In the genomic region with DNA sequence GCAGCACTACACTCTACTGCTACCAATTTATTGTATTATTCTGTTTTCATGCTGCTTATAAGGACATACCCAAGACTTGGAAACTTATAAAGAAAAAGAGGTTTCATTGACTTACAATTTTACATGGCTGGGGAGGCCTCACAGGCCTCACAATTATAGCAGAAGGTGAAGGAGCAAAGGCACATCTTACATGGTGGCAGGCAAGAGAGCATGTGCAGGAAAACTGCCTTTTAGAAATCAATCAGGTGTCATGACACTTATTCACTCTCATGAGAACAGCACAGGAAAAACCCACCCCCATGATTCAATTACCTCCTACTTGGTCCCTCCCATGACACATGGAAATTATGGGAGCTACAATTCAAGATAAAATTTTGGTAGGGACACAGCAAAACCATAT, we compare ENCODE assay signal across 38 cellular contexts. TPM values are rescaled to one million over a fixed set of nuclear protein-coding genes. Genes with fewer than 3 reads are reported as not detected.
"Had no signal": no experiment of that assay in that cellular context is flagged by ENCODE, and none has a peak within 500 bp of the region (broad histone marks: within the 10 kb centered on the region; RNA-seq: fewer than 3 reads in every experiment).

No MANE protein-coding gene starts in this region.

- H3K4me1 ChIP-seq: adrenal gland, ascending aorta, body of pancreas, breast epithelium had no signal

- H3K4me3 ChIP-seq: adrenal gland, ascending aorta, body of pancreas, breast epithelium, cardiac muscle cell had no signal

- ATAC-seq: activated naive CD4-positive, alpha-beta T cell treated with anti-CD3 and anti-CD28 coated beads, Interleukin-2, amount 50 U/mL, for 72 hours; activated naive CD8-positive, alpha-beta T cell treated with anti-CD3 and anti-CD28 coated beads, Interleukin-2, amount 50 U/mL, for 24 hours; activated T-cell treated with anti-CD3 and anti-CD28 coated beads, Interleukin-2, amount 50 U/mL, for 4 hours; activated T-cell treated with anti-CD3 and anti-CD28 coated beads, Interleukin-2, amount 50 U/mL, for 72 hours; activated T-helper 17 cell treated with anti-CD3 and anti-CD28 coated beads, Interleukin-2, amount 50 U/mL, for 72 hours; body of pancreas had no signal

- H3K9me3 ChIP-seq: ascending aorta, body of pancreas, breast epithelium had no signal

- FAIRE-seq: astrocyte, bronchial epithelial cell had no signal

- DNase-seq: activated effector memory CD4-positive, alpha-beta T cell treated with anti-CD3 and anti-CD28 coated beads, Interleukin-2, amount 50 U/mL, for 16 hours; activated effector memory CD4-positive, alpha-beta T cell treated with Interleukin-2 at 50 U/mL for 16 hours; activated gamma-delta T cell; activated gamma-delta T cell treated with Interleukin-2 at 50 U/mL for 16 hours; activated naive CD4-positive, alpha-beta T cell; activated naive CD4-positive, alpha-beta T cell treated with anti-CD3 and anti-CD28 coated beads for 36 hours; activated naive CD4-positive, alpha-beta T cell treated with anti-CD3 and anti-CD28 coated beads, Interleukin-2, amount 10 ng/mL, durations not matched to agents 7 days and 5 days; activated naive CD4-positive, alpha-beta T cell treated with anti-CD3 and anti-CD28 coated beads, Interleukin-2, amount 50 U/mL, for 16 hours; activated naive CD4-positive, alpha-beta T cell treated with Interleukin-2 at 50 U/mL for 16 hours; activated naive CD8-positive, alpha-beta T cell treated with anti-CD3 and anti-CD28 coated beads for 36 hours; activated naive CD8-positive, alpha-beta T cell treated with anti-CD3 and anti-CD28 coated beads, Interleukin-2, amount 10 ng/mL, durations not matched to agents 7 days and 5 days; activated naive CD8-positive, alpha-beta T cell treated with anti-CD3 and anti-CD28 coated beads, Interleukin-2, amount 50 U/mL, for 24 hours; activated T-cell treated with anti-CD3 and anti-CD28 coated beads, Interleukin-2, amount 50 U/mL, for 1 hour; activated T-cell treated with anti-CD3 and anti-CD28 coated beads, Interleukin-2, amount 50 U/mL, for 24 hours; activated T-cell treated with anti-CD3 and anti-CD28 coated beads, Interleukin-2, amount 50 U/mL, for 4 hours; activated T-cell treated with anti-CD3 and anti-CD28 coated beads, Interleukin-2, amount 50 U/mL, for 48 hours; activated T-cell treated with anti-CD3 and anti-CD28 coated beads, Interleukin-2, amount 50 U/mL, for 72 hours; adrenal gland; amniotic stem cell; amygdala; anterior cingulate cortex; aorta; body of pancreas; brain microvascular endothelial cell; caudate nucleus; central memory CD4-positive, alpha-beta T cell; cerebellar nuclear complex had no signal

- H3K36me3 ChIP-seq: adrenal gland, ascending aorta, brain microvascular endothelial cell, breast epithelium, cardiac muscle cell had no signal

- H3K27me3 ChIP-seq: adrenal gland, ascending aorta, body of pancreas, brain microvascular endothelial cell, breast epithelium, cardiac muscle cell had no signal

- H3K27ac ChIP-seq: adrenal gland, ascending aorta, body of pancreas, brain microvascular endothelial cell, breast epithelium, cardiac muscle cell had no signal

RNA-seq across cellular contexts. Expression of gene GLYAT, which starts 49.6 kb away (rescaled TPM):
- total RNA-seq: activated naive CD4-positive, alpha-beta T cell treated with anti-CD3 and anti-CD28 coated beads for 36 hours; activated naive CD4-positive, alpha-beta T cell treated with anti-CD3 and anti-CD28 coated beads, Interleukin-2, amount 50 U/mL, for 72 hours; activated naive CD8-positive, alpha-beta T cell treated with anti-CD3 and anti-CD28 coated beads for 36 hours; activated naive CD8-positive, alpha-beta T cell treated with anti-CD3 and anti-CD28 coated beads, Interleukin-2, amount 10 ng/mL, durations not matched to agents 7 days and 5 days; activated T-cell treated with anti-CD3 and anti-CD28 coated beads, Interleukin-2, amount 50 U/mL, for 4 hours; activated T-cell treated with anti-CD3 and anti-CD28 coated beads, Interleukin-2, amount 50 U/mL, for 72 hours; activated T-helper 1 cell treated with anti-CD3 and anti-CD28 coated beads, Interleukin-12 subunit alpha, Interleukin-12 subunit beta, Interleukin-2, Interleukin-4 antibody, amounts not matched to agents 30 ng/mL and 10 ng/mL and 1 ng/mL, durations not matched to agents 14 hours and 24 hours and 36 hours; activated T-helper 2 cell treated with anti-CD3 and anti-CD28 coated beads, Interferon-gamma antibody, Interleukin-2, Interleukin-4, amounts not matched to agents 10 μg/mL and 5 μg/mL and 100 μg/mL, durations not matched to agents 14 hours and 24 hours and 36 hours; aorta; ascending aorta; astrocyte; bronchial epithelial cell; cardiac muscle cell; cerebellum; chondrocyte had no signal
- polyA plus RNA-seq: aorta, cardiac muscle cell had no signal
